ENCODE assay signal across 17 cellular contexts in the genomic region with DNA sequence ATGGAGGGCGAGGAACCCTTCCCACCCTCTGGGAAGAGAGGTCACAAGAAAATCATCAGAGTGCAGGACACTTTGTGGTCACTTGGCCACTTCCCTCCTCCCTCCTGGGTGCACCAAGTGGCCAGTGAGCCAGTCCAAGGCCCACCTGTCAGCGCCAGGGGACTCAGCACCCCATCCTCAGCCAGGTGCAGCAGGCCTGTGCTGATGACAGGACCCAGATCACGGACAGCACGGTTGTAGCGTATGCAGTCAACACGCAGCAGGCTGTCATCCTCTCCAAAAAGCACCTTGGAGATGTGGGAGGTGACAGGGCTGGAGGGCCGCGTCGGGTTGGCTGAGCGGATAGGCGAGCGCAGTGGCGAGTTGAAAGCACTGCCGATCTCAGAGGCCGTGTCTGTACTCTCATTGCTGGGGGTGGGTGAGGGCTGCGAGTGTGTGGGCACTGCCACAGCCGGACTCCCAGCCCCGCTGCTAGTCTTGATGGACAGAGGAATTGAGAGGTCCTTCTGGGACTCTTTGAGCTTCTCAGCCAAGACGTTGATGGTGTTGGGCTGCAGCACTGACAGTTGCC. TPM values are rescaled to one million over a fixed set of nuclear protein-coding genes. Genes with fewer than 3 reads are reported as not detected.
DNase-seq lines count a peak whose midpoint lies in the region; ATAC-seq, FAIRE-seq and TF ChIP-seq lines count a peak whose summit lies in the region.
"Had no signal": no experiment of that assay in that cellular context is flagged by ENCODE, and none has a peak within 500 bp of the region (broad histone marks: within the 10 kb centered on the region; RNA-seq: fewer than 3 reads in every experiment).

No MANE protein-coding gene starts in this region.

- peaks cover 43% of the 10 kb centered on the region for H3K36me3 Mint-ChIP-seq in nephron progenitor cell (ENCODE audit: low read depth)

- H3K9me3 Mint-ChIP-seq in nephron progenitor cell: no peaks in the 10 kb centered on the region
- H3K9me3 Mint-ChIP-seq: CD8-positive, alpha-beta T cell had no signal

- H3K27ac ChIP-seq in heart left ventricle (no peak overlapping the region), left ventricle myocardium inferior (replicated peaks) (no peak overlapping the region), GM12878 (ENCODE audit: control insufficient read depth, insufficient read depth) (no peak overlapping the region), suprapubic skin (peak overlapping the region; percentile 17)

- TF ChIP-seq CTCF in heart left ventricle (IDR thresholded peaks at IDR 0.05) (no peak), left ventricle myocardium inferior (IDR thresholded peaks at IDR 0.05; ENCODE audit: borderline replicate concordance) (no peak), GM12878 (IDR thresholded peaks at IDR 0.05 in 2 of 3, conservative IDR thresholded peaks at IDR 0.05 in 1 of 3; ENCODE audit: control insufficient read depth in 2 of 3, extremely low read depth in 1 of 3, insufficient read depth in 1 of 3, low read depth in 3 of 3, low read length in 3 of 3) (no peak), mucosa of descending colon (IDR thresholded peaks at IDR 0.05) (no peak), suprapubic skin (IDR thresholded peaks at IDR 0.05) (no peak), nephron progenitor cell (IDR thresholded peaks at IDR 0.05) (no peak)

- 91 to 95% (median 93%) methylated on average over 18 to 19 of the region's 19 CpGs for WGBS in heart left ventricle, 4 donors
- WGBS in GM12878 (ENCODE audit: insufficient coverage, insufficient replicate concordance, low lambda C conversion rate, missing lambda C conversion rate): 97% methylated on average over 19 of the region's 19 CpGs
- WGBS in suprapubic skin: 60% methylated on average over 14 of the region's 19 CpGs

- H4K20me1 ChIP-seq in GM12878 (ENCODE audit: control insufficient read depth, insufficient read depth): no peaks in the 10 kb centered on the region

- in situ Hi-C loops in GM12878 (cut with MboI) (no loop called here), HAP-1 (cut with MboI; ENCODE audit: low sequenced_read_pairs) (no loop called here)

- DNase-seq in heart left ventricle (peak in 3 of 5 donors; percentile 13 to 60 (median 20)), left ventricle myocardium inferior (no peak), GM12878 (ENCODE audit: low read depth, low spot score) (no peak), mucosa of descending colon (peak in 2 of 3 donors; percentile 17 to 40), suprapubic skin (ENCODE audit: low spot score in 2 of 2) (peak in 1 of 2 donors; percentile 56), T-helper 9 cell (no peak), HAP-1 (ENCODE audit: low spot score in 2 of 2) (no peak), nephron progenitor cell (no peak)
- DNase-seq: CD8-positive, alpha-beta T cell; GF-D8; NCI-H1436 treated with DMSO at 0.1 percent for 48 hours; NCI-H2081 treated with DMSO at 0.1 percent for 48 hours; NCI-H524 treated with DMSO at 0.1 percent for 48 hours; RPMI8226 had no signal

- H3K4me1 ChIP-seq in heart left ventricle (peaks cover 0 to 27% (median 10%) of the 10 kb centered on the region in 12 donors), left ventricle myocardium inferior (peaks cover 29% of the 10 kb centered on the region), GM12878 (ENCODE audit: control insufficient read depth, insufficient read depth, low read length) (no peaks in the 10 kb centered on the region), mucosa of descending colon (ENCODE audit: low read depth) (peaks cover 26% of the 10 kb centered on the region), suprapubic skin (peaks cover 78% of the 10 kb centered on the region), HAP-1 (no peaks in the 10 kb centered on the region)

- H3K27me3 ChIP-seq in heart left ventricle (no peaks in the 10 kb centered on the region), left ventricle myocardium inferior (ENCODE audit: low read depth) (no peaks in the 10 kb centered on the region), GM12878 (replicated peaks in 1 of 2; ENCODE audit: control insufficient read depth in 2 of 2, insufficient read depth in 2 of 2, low read length in 1 of 2) (no peaks in the 10 kb centered on the region), suprapubic skin (no peaks in the 10 kb centered on the region), HAP-1 (ENCODE audit: low read depth) (no peaks in the 10 kb centered on the region)

- no peak for TF ChIP-seq RAD21 in GM12878 (IDR thresholded peaks at IDR 0.05; ENCODE audit: insufficient read depth, low read depth, low read length)

- no peak for FAIRE-seq in GM12878 (lab: Jason Lieb, UNC)

- H3K4me1 Mint-ChIP-seq in nephron progenitor cell: peaks cover 5% of the 10 kb centered on the region

- TF ChIP-seq POLR2A in heart left ventricle (IDR thresholded peaks at IDR 0.05) (no peak), GM12878 (IDR thresholded peaks at IDR 0.05; ENCODE audit: low read depth, low read length) (peak; percentile 43; the same call in 1 of the 2 replicates), suprapubic skin (IDR thresholded peaks at IDR 0.05) (no peak)

- H3K4me3 ChIP-seq in heart left ventricle (no peak overlapping the region), left ventricle myocardium inferior (no peak overlapping the region), GM12878 (no peak overlapping the region), mucosa of descending colon (no peak overlapping the region), suprapubic skin (no peak overlapping the region), HAP-1 (no peak overlapping the region)

- BruUV-seq in GM12878 (replicated peaks; lab: Mats Ljungman, UMichigan): no TSS peak

- POLR2A ChIA-PET in GM12878 (lab: Charles Lee): no interaction called here

- ATAC-seq in heart left ventricle (no peak), GM12878 (no peak), mucosa of descending colon (no peak)
- ATAC-seq: CD8-positive, alpha-beta T cell had no signal

- no peaks in the 10 kb centered on the region for H3K27me3 Mint-ChIP-seq in nephron progenitor cell (ENCODE audit: low read depth, poor library complexity)
- H3K27me3 Mint-ChIP-seq: B cell had no signal

- CTCF ChIA-PET in GM12878 (lab: Yijun Ruan, JAX): interaction anchor here (0.6 kb wide), 1 partner anchor 1251 kb away, joined by 3 read pairs; no protein-coding TSS in a partner anchor

- no peak overlapping the region for H3K27ac Mint-ChIP-seq in nephron progenitor cell
- H3K27ac Mint-ChIP-seq: B cell; CD8-positive, alpha-beta T cell had no signal

- H3K79me2 ChIP-seq in GM12878 (ENCODE audit: control insufficient read depth, insufficient read depth, low read length): peaks cover 7% of the 10 kb centered on the region

- TF ChIP-seq EP300 in GM12878 (IDR thresholded peaks at IDR 0.05; ENCODE audit: borderline replicate concordance in 1 of 2, control insufficient read depth in 1 of 2, low read depth in 2 of 2, low read length in 2 of 2) (no peak), suprapubic skin (IDR thresholded peaks at IDR 0.05) (no peak)

- RAD21 ChIA-PET in GM12878 (lab: Charles Lee; ENCODE audit: unreplicated experiment): no interaction called here

- no peak overlapping the region for H3K4me2 ChIP-seq in GM12878 (ENCODE audit: control insufficient read depth, insufficient read depth)

- SMC1A ChIA-PET in GM12878 (lab: Charles Lee; ENCODE audit: uncharacterized antibody, unreplicated experiment): no interaction called here

- H3K36me3 ChIP-seq in heart left ventricle (peaks cover 0 to 88% (median 76%) of the 10 kb centered on the region in 9 donors), left ventricle myocardium inferior (peaks cover 78% of the 10 kb centered on the region), GM12878 (ENCODE audit: control insufficient read depth in 2 of 2, insufficient read depth in 2 of 2, low read length in 1 of 2) (peaks cover 23 to 26% of the 10 kb centered on the region in 2 experiments), mucosa of descending colon (ENCODE audit: low read depth) (peaks cover 18% of the 10 kb centered on the region), suprapubic skin (peaks cover 83% of the 10 kb centered on the region), HAP-1 (replicated peaks) (peaks cover 72% of the 10 kb centered on the region)

- H3K9me3 ChIP-seq in heart left ventricle (no peaks in the 10 kb centered on the region), left ventricle myocardium inferior (replicated peaks) (no peaks in the 10 kb centered on the region), GM12878 (replicated peaks; ENCODE audit: control insufficient read depth, insufficient read depth, low read length) (no peaks in the 10 kb centered on the region), mucosa of descending colon (no peaks in the 10 kb centered on the region), suprapubic skin (no peaks in the 10 kb centered on the region), HAP-1 (no peaks in the 10 kb centered on the region)

- intact Hi-C loops in heart left ventricle (cut with DNase I) (loop anchor here in 4 of 10 donors (5.0 to 10.0 kb wide), 4 partner anchors 119 to 919 kb away; partner anchors contain the start of genes GLYCTK (in 1 of the 4) and TWF2 (in 1 of the 4)), left ventricle myocardium inferior (cut with micrococcal nuclease) (no loop called here), GM12878 (cut with micrococcal nuclease; ENCODE audit: unreplicated experiment) (no loop called here), mucosa of descending colon (cut with DNase I, micrococcal nuclease) (no loop called here)

- H2AFZ ChIP-seq in GM12878 (ENCODE audit: control insufficient read depth, low read depth, low read length): no peak overlapping the region

- no peak overlapping the region for H3K9ac ChIP-seq in GM12878 (ENCODE audit: control insufficient read depth, insufficient read depth, low read length)

- no peak overlapping the region for H3K4me3 Mint-ChIP-seq in nephron progenitor cell
- H3K4me3 Mint-ChIP-seq: B cell; CD8-positive, alpha-beta T cell had no signal

RNA-seq across cellular contexts. Expression of gene BAP1, which starts 6.5 kb away (rescaled TPM):
- total RNA-seq in heart left ventricle: 10 to 100 TPM; 50.0 to 75.9 (median 55.1) TPM
- polyA plus RNA-seq in heart left ventricle: 10 to 100 TPM; 40.3 to 78.9 TPM
- 54.2 TPM for total RNA-seq in left ventricle myocardium inferior
- 45.9 and 52.4 TPM in 2 replicates for total RNA-seq in GM12878 (2013; cell fraction: nucleolus; rRNA removed)
- total RNA-seq in GM12878 (2014; rRNA removed): 75.0 and 84.7 TPM in 2 replicates
- total RNA-seq in GM12878 (2014; rRNA removed; fragmentation: Illumina TruSeq; extraction: Trizol): 34.3 and 36.4 TPM in 2 replicates
- total RNA-seq in GM12878 (2021): 81.9 and 90.4 TPM in 2 replicates
- polyA plus RNA-seq in GM12878 (2011; ENCODE audit: low read depth): 37.8 TPM
- 49.5 and 63.7 TPM in 2 replicates for polyA plus RNA-seq in GM12878 (2011; rRNA removed)
- 64.7 and 74.1 TPM in 2 replicates for polyA plus RNA-seq in GM12878 (2011; cell fraction: cytosol; rRNA removed)
- polyA plus RNA-seq in GM12878 (2011; cell fraction: nucleus; rRNA removed): 281 and 297 TPM in 2 replicates
- 49.3 and 70.7 TPM in 2 replicates for polyA plus RNA-seq in GM12878 (2012)
- 16.7 and 39.2 TPM in 2 replicates for polyA plus RNA-seq in GM12878 (2014; fragmentation: Illumina TruSeq; extraction: Trizol)
- polyA plus RNA-seq in GM12878 (2014; fragmentation: Nextera tagmentation; extraction: Ambion mirVana): 10 to 100 TPM in 1 of 2 experiments, 1 to 10 TPM in 1; 4.4 to 10.3 TPM
- polyA plus RNA-seq in GM12878 (2014; rRNA removed): 63.6 and 70.2 TPM in 2 replicates
- 10 to 100 TPM; 28.4 to 29.7 TPM for polyA plus RNA-seq in GM12878 (2016; fragmentation: Nextera tagmentation; extraction: Ambion mirVana)
- 50.7 and 62.3 TPM in 2 replicates for polyA minus RNA-seq in GM12878 (2011; rRNA and poly(A)+ RNA removed)
- 21.0 and 24.1 TPM in 2 replicates for polyA minus RNA-seq in GM12878 (2011; cell fraction: cytosol; rRNA and poly(A)+ RNA removed)
- polyA minus RNA-seq in GM12878 (2011; cell fraction: nucleus; rRNA and poly(A)+ RNA removed): 50.4 and 70.7 TPM in 2 replicates
- 10 to 100 TPM; 69.3 to 87.0 (median 84.1) TPM for total RNA-seq in mucosa of descending colon
- total RNA-seq in suprapubic skin: 100 to 1,000 TPM in 3 of 4 donors, 10 to 100 TPM in 1; 99.0 to 137 (median 120) TPM

RNA-seq across cellular contexts. Expression of gene PHF7, which starts 7.1 kb away (rescaled TPM):
- total RNA-seq in heart left ventricle: 10 to 100 TPM; 10.8 to 27.6 (median 16.4) TPM
- 1 to 10 TPM; 4.0 to 4.2 TPM for polyA plus RNA-seq in heart left ventricle
- total RNA-seq in left ventricle myocardium inferior: 16.8 TPM
- total RNA-seq in GM12878 (2013; cell fraction: nucleolus; rRNA removed): 10.5 and 11.4 TPM in 2 replicates
- 7.7 and 7.8 TPM in 2 replicates for total RNA-seq in GM12878 (2014; rRNA removed)
- 7.7 and 8.0 TPM in 2 replicates for total RNA-seq in GM12878 (2014; rRNA removed; fragmentation: Illumina TruSeq; extraction: Trizol)
- 7.0 and 7.6 TPM in 2 replicates for total RNA-seq in GM12878 (2021)
- polyA plus RNA-seq in GM12878 (2011; ENCODE audit: low read depth): 2.1 TPM
- 11.1 and 14.7 TPM in 2 replicates for polyA plus RNA-seq in GM12878 (2011; rRNA removed)
- 6.8 and 7.5 TPM in 2 replicates for polyA plus RNA-seq in GM12878 (2011; cell fraction: cytosol; rRNA removed)
- 17.2 and 18.8 TPM in 2 replicates for polyA plus RNA-seq in GM12878 (2011; cell fraction: nucleus; rRNA removed)
- 4.4 and 6.0 TPM in 2 replicates for polyA plus RNA-seq in GM12878 (2012)
- polyA plus RNA-seq in GM12878 (2014; fragmentation: Illumina TruSeq; extraction: Trizol): 7.5 and 8.3 TPM in 2 replicates
- 1 to 10 TPM; 1.3 to 3.4 TPM for polyA plus RNA-seq in GM12878 (2014; fragmentation: Nextera tagmentation; extraction: Ambion mirVana)
- 6.5 and 11.1 TPM in 2 replicates for polyA plus RNA-seq in GM12878 (2014; rRNA removed)
- 10 to 100 TPM in 1 of 2 experiments, 1 to 10 TPM in 1; 9.8 to 12.8 TPM for polyA plus RNA-seq in GM12878 (2016; fragmentation: Nextera tagmentation; extraction: Ambion mirVana)
- 7.3 and 9.6 TPM in 2 replicates for polyA minus RNA-seq in GM12878 (2011; rRNA and poly(A)+ RNA removed)
- 2.8 and 3.9 TPM in 2 replicates for polyA minus RNA-seq in GM12878 (2011; cell fraction: cytosol; rRNA and poly(A)+ RNA removed)
- 4.8 and 7.3 TPM in 2 replicates for polyA minus RNA-seq in GM12878 (2011; cell fraction: nucleus; rRNA and poly(A)+ RNA removed)
- total RNA-seq in mucosa of descending colon: 10 to 100 TPM; 13.9 to 24.7 (median 17.6) TPM
- total RNA-seq in suprapubic skin: 10 to 100 TPM in 3 of 4 donors, 1 to 10 TPM in 1; 8.9 to 17.5 (median 11.4) TPM

RNA-seq across cellular contexts. Expression of gene SEMA3G, which starts 41.5 kb away (rescaled TPM):
- total RNA-seq in heart left ventricle (10 to 100 TPM; 13.4 to 29.0 (median 14.4) TPM), left ventricle myocardium inferior (9.2 TPM), GM12878 (2014; rRNA removed) (0.05 TPM in 1 of 2 replicates, not detected in the other), GM12878 (2014; rRNA removed; fragmentation: Illumina TruSeq; extraction: Trizol) (not detected in 2 replicates), GM12878 (2021) (0.27 TPM in 1 of 2 replicates, not detected in the other), mucosa of descending colon (10 to 100 TPM in 1 of 3 donors, 1 to 10 TPM in 2; 2.7 to 10.2 (median 3.1) TPM), suprapubic skin (10 to 100 TPM; 14.4 to 44.0 (median 26.5) TPM)
- polyA plus RNA-seq in heart left ventricle (10 to 100 TPM; 11.4 to 19.6 TPM), GM12878 (2011; rRNA removed) (not detected in 2 replicates), GM12878 (2014; fragmentation: Illumina TruSeq; extraction: Trizol) (0.03 TPM in 1 of 2 replicates, not detected in the other), GM12878 (2014; fragmentation: Nextera tagmentation; extraction: Ambion mirVana) (not detected), GM12878 (2014; rRNA removed) (0.04 TPM in 1 of 2 replicates, not detected in the other), GM12878 (2016; fragmentation: Nextera tagmentation; extraction: Ambion mirVana) (not detected)
- 0.15 TPM in 1 of 2 replicates, not detected in the other for total RNA-seq in GM12878 (2013; cell fraction: nucleolus; rRNA removed)
- not detected for polyA plus RNA-seq in GM12878 (2011; ENCODE audit: low read depth)
- not detected in 2 replicates for polyA plus RNA-seq in GM12878 (2011; cell fraction: cytosol; rRNA removed)
- polyA plus RNA-seq in GM12878 (2011; cell fraction: nucleus; rRNA removed): not detected in 2 replicates
- not detected in 2 replicates for polyA plus RNA-seq in GM12878 (2012)
- polyA minus RNA-seq in GM12878 (2011; rRNA and poly(A)+ RNA removed): not detected in 2 replicates
- polyA minus RNA-seq in GM12878 (2011; cell fraction: cytosol; rRNA and poly(A)+ RNA removed): not detected in 2 replicates
- polyA minus RNA-seq in GM12878 (2011; cell fraction: nucleus; rRNA and poly(A)+ RNA removed): not detected in 2 replicates
- total RNA-seq: OCI-LY7 had no signal

RNA-seq across cellular contexts. Expression of gene TNNC1, which starts 50.5 kb away (rescaled TPM):
- over 10,000 TPM in 2 of 9 donors, 1,000 to 10,000 TPM in 7; 4,301 to 15,255 (median 8,364) TPM for total RNA-seq in heart left ventricle
- polyA plus RNA-seq in heart left ventricle: over 10,000 TPM in 1 of 2 donors, 1,000 to 10,000 TPM in 1; 6,829 to 20,003 TPM
- total RNA-seq in left ventricle myocardium inferior: 8,962 TPM
- not detected in 2 replicates for total RNA-seq in GM12878 (2013; cell fraction: nucleolus; rRNA removed)
- 0.60 and 0.96 TPM in 2 replicates for total RNA-seq in GM12878 (2014; rRNA removed)
- 0.46 TPM in 1 of 2 replicates, not detected in the other for total RNA-seq in GM12878 (2014; rRNA removed; fragmentation: Illumina TruSeq; extraction: Trizol)
- 0.41 TPM in 1 of 2 replicates, not detected in the other for total RNA-seq in GM12878 (2021)
- polyA plus RNA-seq in GM12878 (2011; ENCODE audit: low read depth): not detected
- 1.3 and 1.8 TPM in 2 replicates for polyA plus RNA-seq in GM12878 (2011; rRNA removed)
- polyA plus RNA-seq in GM12878 (2011; cell fraction: cytosol; rRNA removed): 1.1 and 1.4 TPM in 2 replicates
- polyA plus RNA-seq in GM12878 (2011; cell fraction: nucleus; rRNA removed): 4.0 and 5.2 TPM in 2 replicates
- polyA plus RNA-seq in GM12878 (2012): 2.0 and 2.3 TPM in 2 replicates
- polyA plus RNA-seq in GM12878 (2014; fragmentation: Illumina TruSeq; extraction: Trizol): 0.35 and 0.46 TPM in 2 replicates
- under 1 TPM in 1 of 2 experiments, not detected in 1; 0.13 TPM for polyA plus RNA-seq in GM12878 (2014; fragmentation: Nextera tagmentation; extraction: Ambion mirVana)
- 0.77 and 0.85 TPM in 2 replicates for polyA plus RNA-seq in GM12878 (2014; rRNA removed)
- polyA plus RNA-seq in GM12878 (2016; fragmentation: Nextera tagmentation; extraction: Ambion mirVana): under 1 TPM; 0.40 to 0.66 TPM
- 0.46 and 0.59 TPM in 2 replicates for polyA minus RNA-seq in GM12878 (2011; rRNA and poly(A)+ RNA removed)
- polyA minus RNA-seq in GM12878 (2011; cell fraction: cytosol; rRNA and poly(A)+ RNA removed): not detected in 2 replicates
- 3.3 TPM in 1 of 2 replicates, not detected in the other for polyA minus RNA-seq in GM12878 (2011; cell fraction: nucleus; rRNA and poly(A)+ RNA removed)
- total RNA-seq in mucosa of descending colon: 1 to 10 TPM in 2 of 3 donors, under 1 TPM in 1; 0.60 to 6.3 (median 2.5) TPM
- total RNA-seq in suprapubic skin: 10 to 100 TPM in 1 of 4 donors, 1 to 10 TPM in 3; 1.4 to 15.9 (median 8.4) TPM
- total RNA-seq: HT1080 had no signal

RNA-seq across cellular contexts. Expression of gene NISCH, which starts 52.0 kb away (rescaled TPM):
- total RNA-seq in heart left ventricle (10 to 100 TPM; 29.5 to 56.2 (median 43.9) TPM), left ventricle myocardium inferior (44.3 TPM), GM12878 (2014; rRNA removed) (36.3 and 36.5 TPM in 2 replicates), GM12878 (2014; rRNA removed; fragmentation: Illumina TruSeq; extraction: Trizol) (16.1 and 16.6 TPM in 2 replicates), GM12878 (2021) (42.5 and 52.5 TPM in 2 replicates), mucosa of descending colon (10 to 100 TPM; 57.6 to 91.0 (median 72.1) TPM), suprapubic skin (100 to 1,000 TPM in 2 of 4 donors, 10 to 100 TPM in 2; 68.7 to 298 (median 94.6) TPM)
- polyA plus RNA-seq in heart left ventricle (10 to 100 TPM; 28.8 to 30.2 TPM), GM12878 (2011; rRNA removed) (26.9 and 39.0 TPM in 2 replicates), GM12878 (2014; fragmentation: Illumina TruSeq; extraction: Trizol) (19.2 and 25.0 TPM in 2 replicates), GM12878 (2014; fragmentation: Nextera tagmentation; extraction: Ambion mirVana) (1 to 10 TPM in 1 of 2 experiments, under 1 TPM in 1; 0.76 to 1.5 TPM), GM12878 (2014; rRNA removed) (45.3 and 48.9 TPM in 2 replicates), GM12878 (2016; fragmentation: Nextera tagmentation; extraction: Ambion mirVana) (10 to 100 TPM; 23.7 to 24.2 TPM)
- 170 and 189 TPM in 2 replicates for total RNA-seq in GM12878 (2013; cell fraction: nucleolus; rRNA removed)
- polyA plus RNA-seq in GM12878 (2011; ENCODE audit: low read depth): 16.4 TPM
- polyA plus RNA-seq in GM12878 (2011; cell fraction: cytosol; rRNA removed): 37.5 and 47.9 TPM in 2 replicates
- 404 and 409 TPM in 2 replicates for polyA plus RNA-seq in GM12878 (2011; cell fraction: nucleus; rRNA removed)
- 32.7 and 32.8 TPM in 2 replicates for polyA plus RNA-seq in GM12878 (2012)
- polyA minus RNA-seq in GM12878 (2011; rRNA and poly(A)+ RNA removed): 39.2 and 53.1 TPM in 2 replicates
- polyA minus RNA-seq in GM12878 (2011; cell fraction: cytosol; rRNA and poly(A)+ RNA removed): 20.0 and 23.0 TPM in 2 replicates
- polyA minus RNA-seq in GM12878 (2011; cell fraction: nucleus; rRNA and poly(A)+ RNA removed): 51.7 and 84.7 TPM in 2 replicates

Comparison
In these comparisons a context has a peak if more than half of its experiments do, and no peak if none do; other contexts are left out.
1. DNase-seq: peak in heart left ventricle (3 of 5) and mucosa of descending colon (2 of 3); none in left ventricle myocardium inferior (single experiment), GM12878 (single experiment), T-helper 9 cell (single experiment), HAP-1 (0 of 2) and nephron progenitor cell (single experiment).